ENCODE assay signal across 8 cellular contexts in the genomic region with DNA sequence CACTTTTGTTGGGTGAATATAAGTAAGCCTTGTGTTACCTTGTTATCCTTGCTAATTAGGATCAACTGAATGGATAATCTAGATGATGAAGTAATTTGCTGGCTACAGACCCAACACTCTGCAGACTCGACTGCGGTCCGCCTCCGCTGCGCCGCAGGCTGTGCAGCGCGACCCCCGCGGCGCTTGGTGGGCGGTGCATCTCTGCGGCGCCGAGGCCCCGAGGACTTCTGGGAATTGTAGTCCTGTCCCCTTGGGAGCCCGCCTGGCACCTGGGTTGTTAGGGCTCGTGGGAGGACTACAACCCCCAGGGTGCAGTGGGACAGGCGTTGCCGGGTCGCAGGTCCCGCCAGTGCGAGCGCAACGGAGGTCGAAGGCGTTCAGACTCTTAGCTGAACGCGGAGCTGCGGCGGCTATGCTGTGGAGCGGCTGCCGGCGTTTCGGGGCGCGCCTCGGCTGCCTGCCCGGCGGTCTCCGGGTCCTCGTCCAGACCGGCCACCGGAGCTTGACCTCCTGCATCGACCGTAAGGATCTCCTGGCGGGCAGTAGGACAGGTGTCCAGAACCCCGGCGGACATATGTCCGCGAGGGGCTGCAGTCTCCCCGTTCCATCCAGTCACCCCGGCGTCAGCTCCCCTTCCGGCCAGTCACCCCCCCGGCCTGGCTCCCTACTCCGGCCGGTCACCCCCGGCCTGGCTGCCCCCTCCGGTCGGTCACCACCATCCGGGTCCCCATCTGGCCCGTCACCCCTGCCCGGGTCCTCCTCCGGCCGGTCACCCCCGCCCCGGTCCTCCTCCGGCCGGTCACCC. TPM values are rescaled to one million over a fixed set of nuclear protein-coding genes. Genes with fewer than 3 reads are reported as not detected.
DNase-seq lines count a peak whose midpoint lies in the region; ATAC-seq, FAIRE-seq and TF ChIP-seq lines count a peak whose summit lies in the region.

Gene ACAD8, plus strand, starts transcription at position 380 of the 805 bp plus-strand sequence. Its CDS starts 33 bp downstream, at position 413.
Gene THYN1, minus strand, starts transcription at position 164 of the 805 bp plus-strand sequence. CDS start 470 bp downstream, outside the sequence.

- peak within 1 kb of the TSS; percentile 73 for H3K4me2 ChIP-seq in SU-DHL-6 (ENCODE audit: low read depth, low read length, poor library complexity, severe bottlenecking)

- 0% methylated on average over 48 to 70 of the region's 70 CpGs for WGBS in pancreas, 2 donors

- POLR2A ChIA-PET in activated naive CD8-positive, alpha-beta T cell treated with anti-CD3 and anti-CD28 coated beads, Interleukin-2, amount 10 ng/mL, durations not matched to agents 7 days and 5 days (lab: Charles Lee) = interaction anchor here (0.6 to 2.5 kb wide), 7 partner anchors 15 to 29 kb away, joined by 3 to 19 read pairs (median 3); partner anchors contain the start of genes GLB1L3, NCAPD3 and VPS26B

- intact Hi-C loops in head of caudate nucleus (cut with DNase I) = no loop called here
- intact Hi-C loops in pancreas (cut with DNase I) = no loop called here
- intact Hi-C loops in tibial artery (cut with DNase I; ENCODE audit: low total_unique reads) = loop anchor here (2.0 kb wide), 1 partner anchor 29 kb away; the partner anchor contains the start of gene VPS26B

- peak; percentile 97 for DNase-seq in GM12865 (ENCODE audit: low read depth)
- DNase-seq in NCI-H128 (lab: John Stamatoyannopoulos, UW; ENCODE audit: unreplicated experiment) = peak; percentile 85
- peak; percentile 92 for DNase-seq in activated naive CD8-positive, alpha-beta T cell treated with anti-CD3 and anti-CD28 coated beads, Interleukin-2, amount 10 ng/mL, durations not matched to agents 7 days and 5 days
- peak; percentile 97 to 99 (median 98) for DNase-seq in head of caudate nucleus
- peak; percentile 93 to 98 (median 96) for DNase-seq in pancreas
- DNase-seq in tibial artery = peak; percentile 96 to 98

- H3K27ac ChIP-seq in SU-DHL-6 (ENCODE audit: low read depth, low read length) (no peak within 1 kb of the TSS), pancreas (peak within 1 kb of the TSS in 3 of 4 donors; percentile 39 to 50 (median 43)), tibial artery (peak within 1 kb of the TSS; percentile 73 to 74)

- H3K9me3 ChIP-seq in SU-DHL-6 (ENCODE audit: insufficient read depth, low read length) (no peaks in the 10 kb centered on the region), pancreas (no peaks in the 10 kb centered on the region), tibial artery (no peaks in the 10 kb centered on the region)

- peak within 1 kb of the TSS; percentile 75 for H2AFZ ChIP-seq in SU-DHL-6 (ENCODE audit: low read depth, low read length, severe bottlenecking)

- TF ChIP-seq CTCF in GM12865 (IDR thresholded peaks at IDR 0.05; ENCODE audit: insufficient read depth, low read depth, low read length, missing control alignments) (peak; percentile 15), SU-DHL-6 (IDR thresholded peaks at IDR 0.05; ENCODE audit: insufficient read depth, low read length, poor library complexity, severe bottlenecking) (no peak), pancreas (IDR thresholded peaks at IDR 0.05) (peak in 3 of 4 donors; percentile 10 to 47 (median 17)), tibial artery (IDR thresholded peaks at IDR 0.05) (peak; percentile 34 to 55)

- no peaks in the 10 kb centered on the region for H3F3A ChIP-seq in SU-DHL-6 (ENCODE audit: insufficient read depth)

- H3K27me3 ChIP-seq in SU-DHL-6 (ENCODE audit: low read length) (no peaks in the 10 kb centered on the region), pancreas (no peaks in the 10 kb centered on the region), tibial artery (no peaks in the 10 kb centered on the region)

- no peaks in the 10 kb centered on the region for H4K20me1 ChIP-seq in SU-DHL-6 (ENCODE audit: low read depth, low read length)

- H3K9me2 ChIP-seq in SU-DHL-6 (replicated peaks; ENCODE audit: insufficient read depth, low read length) = no peaks in the 10 kb centered on the region

- peak within 1 kb of the TSS; percentile 90 for H3K4me3 Mint-ChIP-seq in activated naive CD8-positive, alpha-beta T cell treated with anti-CD3 and anti-CD28 coated beads, Interleukin-2, amount 10 ng/mL, durations not matched to agents 7 days and 5 days

- H3K27me3 Mint-ChIP-seq in activated naive CD8-positive, alpha-beta T cell treated with anti-CD3 and anti-CD28 coated beads, Interleukin-2, amount 10 ng/mL, durations not matched to agents 7 days and 5 days = no peaks in the 10 kb centered on the region

- H3K36me3 Mint-ChIP-seq in activated naive CD8-positive, alpha-beta T cell treated with anti-CD3 and anti-CD28 coated beads, Interleukin-2, amount 10 ng/mL, durations not matched to agents 7 days and 5 days = peaks cover 5% of the 10 kb centered on the region

- no peaks in the 10 kb centered on the region for H3K79me2 ChIP-seq in SU-DHL-6 (ENCODE audit: insufficient read depth, low read length)

- ATAC-seq in HG02678 (IDR thresholded peaks at IDR 0.05; ENCODE audit: unreplicated experiment) (peak; percentile 99), pancreas (peak; percentile 99 to 100 (median 100))
- peak; percentile 100 for ATAC-seq in activated naive CD8-positive, alpha-beta T cell treated with anti-CD3 and anti-CD28 coated beads, Interleukin-2, amount 10 ng/mL, durations not matched to agents 7 days and 5 days (ENCODE audit: low read depth)

- peak within 1 kb of the TSS; percentile 85 for H3K27ac Mint-ChIP-seq in activated naive CD8-positive, alpha-beta T cell treated with anti-CD3 and anti-CD28 coated beads, Interleukin-2, amount 10 ng/mL, durations not matched to agents 7 days and 5 days

- peaks cover 36% of the 10 kb centered on the region for H3K4me1 Mint-ChIP-seq in activated naive CD8-positive, alpha-beta T cell treated with anti-CD3 and anti-CD28 coated beads, Interleukin-2, amount 10 ng/mL, durations not matched to agents 7 days and 5 days

- H3K4me3 ChIP-seq in GM12865 (ENCODE audit: low read depth, low read length) (peak within 1 kb of the TSS; percentile 82), SU-DHL-6 (ENCODE audit: insufficient read depth, low read length, poor library complexity, severe bottlenecking) (peak within 1 kb of the TSS; percentile 61), pancreas (peak within 1 kb of the TSS; percentile 75 to 94 (median 90)), tibial artery (peak within 1 kb of the TSS; percentile 77 to 97)

- H3K9me3 Mint-ChIP-seq in activated naive CD8-positive, alpha-beta T cell treated with anti-CD3 and anti-CD28 coated beads, Interleukin-2, amount 10 ng/mL, durations not matched to agents 7 days and 5 days = no peaks in the 10 kb centered on the region

- no peaks in the 10 kb centered on the region for H3K36me3 ChIP-seq in SU-DHL-6 (ENCODE audit: low read length)
- H3K36me3 ChIP-seq in pancreas = peaks cover 0 to 23% (median 0%) of the 10 kb centered on the region in 3 donors
- H3K36me3 ChIP-seq in tibial artery = peaks cover 22 to 49% (median 29%) of the 10 kb centered on the region in 3 donors

- peaks cover 0 to 17% (median 8%) of the 10 kb centered on the region in 3 donors for H3K4me1 ChIP-seq in pancreas
- peaks cover 0 to 30% (median 22%) of the 10 kb centered on the region in 4 donors for H3K4me1 ChIP-seq in tibial artery

- FAIRE-seq in pancreas (lab: Jason Lieb, UNC) = no peak

- peak within 1 kb of the TSS; percentile 76 for H3K9ac ChIP-seq in SU-DHL-6 (ENCODE audit: low read length)

RNA-seq across cellular contexts. Expression of gene ACAD8, which starts in this region (rescaled TPM):
- 10 to 100 TPM; 29.0 to 29.5 TPM for total RNA-seq in activated naive CD8-positive, alpha-beta T cell treated with anti-CD3 and anti-CD28 coated beads, Interleukin-2, amount 10 ng/mL, durations not matched to agents 7 days and 5 days
- total RNA-seq in pancreas = 10 to 100 TPM; 15.9 to 22.2 (median 16.4) TPM
- polyA plus RNA-seq in pancreas = 10 to 100 TPM; 32.7 to 38.5 TPM

RNA-seq across cellular contexts. Expression of gene THYN1, which starts in this region (rescaled TPM):
- 10 to 100 TPM; 65.8 to 66.8 TPM for total RNA-seq in activated naive CD8-positive, alpha-beta T cell treated with anti-CD3 and anti-CD28 coated beads, Interleukin-2, amount 10 ng/mL, durations not matched to agents 7 days and 5 days
- 10 to 100 TPM; 10.3 to 21.8 (median 14.6) TPM for total RNA-seq in pancreas
- polyA plus RNA-seq in pancreas = 10 to 100 TPM; 26.3 to 50.0 TPM
